ENCODE assay signal across 8 cellular contexts in genomic region chr3:172142074-172143059, GRCh38.
DNase-seq lines count a peak whose midpoint lies in the region; ATAC-seq and TF ChIP-seq lines count a peak whose summit lies in the region.

No MANE protein-coding gene starts in this region.

- TF ChIP-seq CTCF in Calu3 (IDR thresholded peaks at IDR 0.05; ENCODE audit: unreplicated experiment): no peak
- no peak for TF ChIP-seq CTCF in cardiac fibroblast (IDR thresholded peaks at IDR 0.05; ENCODE audit: low read depth, low read length)
- no peak for TF ChIP-seq CTCF in neutrophil (IDR thresholded peaks at IDR 0.05)

- H3K36me3 Mint-ChIP-seq in Calu3 (ENCODE audit: insufficient read depth, unreplicated experiment): peaks cover 97% of the 10 kb centered on the region

- intact Hi-C loops in Calu3 (cut with micrococcal nuclease; ENCODE audit: unreplicated experiment): loop anchor here (1.0 to 5.0 kb wide), 5 partner anchors 11 to 335 kb away; no protein-coding TSS in a partner anchor

- H3K4me3 Mint-ChIP-seq in Calu3 (ENCODE audit: low read depth, unreplicated experiment): peak overlapping the region; percentile 36

- CTCF ChIA-PET in Calu3 (lab: Charles Lee): interaction anchor here (0.6 to 3.0 kb wide), 10 partner anchors 11 to 482 kb away, joined by 3 to 19 read pairs (median 3); no protein-coding TSS in a partner anchor

- peaks cover 78 to 79% of the 10 kb centered on the region in 2 experiments for H3K4me1 ChIP-seq in neutrophil (ENCODE audit: control insufficient read depth in 1 of 2, insufficient read depth in 1 of 2, low read depth in 1 of 2, low read length in 1 of 2)

- H3K4me1 Mint-ChIP-seq in Calu3 (ENCODE audit: low read depth, unreplicated experiment): peaks cover 76% of the 10 kb centered on the region

- no peaks in the 10 kb centered on the region for H3K36me3 ChIP-seq in neutrophil

- H3K27me3 Mint-ChIP-seq in Calu3 (ENCODE audit: unreplicated experiment): no peaks in the 10 kb centered on the region

- H3K4me3 ChIP-seq in cardiac fibroblast (replicated peaks in 1 of 2; ENCODE audit: low read depth in 2 of 2, low read length in 2 of 2) (no peak overlapping the region), neutrophil (ENCODE audit: low read depth in 1 of 2, low read length in 1 of 2) (no peak overlapping the region)

- ATAC-seq in GM21381 (IDR thresholded peaks at IDR 0.05; ENCODE audit: unreplicated experiment) (peak; percentile 69), HG03520 (IDR thresholded peaks at IDR 0.05; ENCODE audit: unreplicated experiment) (peak; percentile 67)
- ATAC-seq in stimulated activated naive CD8-positive, alpha-beta T cell treated with anti-CD3 and anti-CD28 coated beads, Interleukin-15, Interleukin-2, amounts not matched to agents 100 U/mL and 50 U/mL, for 24 hours: no peak

- H3K27ac ChIP-seq in neutrophil: peak overlapping the region; percentile 95

- H3K27ac Mint-ChIP-seq in Calu3 (ENCODE audit: unreplicated experiment): peak overlapping the region; percentile 86

- TSS peak; percentile 73 for BruUV-seq in Calu3 (replicated peaks; lab: Mats Ljungman, UMichigan)

- no peaks in the 10 kb centered on the region for H3K9me3 ChIP-seq in neutrophil

- DNase-seq in Calu3 (peak; percentile 43), cardiac fibroblast (ENCODE audit: low read depth in 2 of 2) (peak; percentile 74 to 94), C1 segment of cervical spinal cord (lab: John Stamatoyannopoulos, UW) (no peak), NCI-H526 treated with DMSO at 0.1 percent for 48 hours (lab: John Stamatoyannopoulos, UW) (no peak)
- DNase-seq in stimulated activated naive CD8-positive, alpha-beta T cell treated with anti-CD3 and anti-CD28 coated beads, Interleukin-15, Interleukin-2, amounts not matched to agents 100 U/mL and 50 U/mL, for 24 hours: no peak

- no peaks in the 10 kb centered on the region for H3K27me3 ChIP-seq in neutrophil

- H3K9me3 Mint-ChIP-seq in Calu3 (ENCODE audit: low read depth, unreplicated experiment): peaks cover 7% of the 10 kb centered on the region

Comparison
In these comparisons a context has a peak if more than half of its experiments do, and no peak if none do; other contexts are left out.
1. DNase-seq: peak in Calu3 (single experiment) and cardiac fibroblast (2 of 2); none in C1 segment of cervical spinal cord (0 of 14), NCI-H526 treated with DMSO at 0.1 percent for 48 hours (single experiment) and stimulated activated naive CD8-positive, alpha-beta T cell treated with anti-CD3 and anti-CD28 coated beads, Interleukin-15, Interleukin-2, amounts not matched to agents 100 U/mL and 50 U/mL, for 24 hours (single experiment).